1 cellular context compared by ENCODE assay signal in genomic region chr14:93800038-93800937, GRCh38.
TF ChIP-seq lines count a peak whose summit lies in the region.

No MANE protein-coding gene starts in this region.

TF ChIP-seq in HepG2, 621 proteins besides CTCF, POLR2A, EP300 and RAD21 (continued from another document):
- TF ChIP-seq ZMAT5 (CRISPR knock-in tag; IDR thresholded peaks at IDR 0.05; ENCODE audit: borderline replicate concordance, low read depth) (no peak), MEIS1 (CRISPR knock-in tag; IDR thresholded peaks at IDR 0.05; ENCODE audit: borderline replicate concordance) (peak; percentile 64; the same call in 1 of the 2 replicates), ZNF75D (CRISPR knock-in tag; IDR thresholded peaks at IDR 0.05; ENCODE audit: borderline replicate concordance) (no peak), RCOR2 (CRISPR knock-in tag; IDR thresholded peaks at IDR 0.05) (0 out of 2 replicates have a peak, but pooled peaks have one; percentile 10), ZNF644 (CRISPR knock-in tag; IDR thresholded peaks at IDR 0.05; ENCODE audit: low read depth) (peak; percentile 22; the same call in 1 of the 2 replicates), ZNF12 (CRISPR knock-in tag; IDR thresholded peaks at IDR 0.05) (no peak), FOXA1 (IDR thresholded peaks at IDR 0.05) (no peak), FOXA1 (CRISPR knock-in tag; IDR thresholded peaks at IDR 0.05) (peak; percentile 13; the same call in 1 of the 2 replicates), MED1 (CRISPR knock-in tag; IDR thresholded peaks at IDR 0.05) (0 out of 2 replicates have a peak, but pooled peaks have one; percentile 5), PRDM15 (CRISPR knock-in tag; IDR thresholded peaks at IDR 0.05) (no peak), PITX1 (CRISPR knock-in tag; IDR thresholded peaks at IDR 0.05) (peak; percentile 33; the same call in 1 of the 2 replicates), POLR2G (IDR thresholded peaks at IDR 0.05; ENCODE audit: low read depth, low read length) (peak; percentile 53; the same call in 1 of the 2 replicates), SP5 (CRISPR knock-in tag; IDR thresholded peaks at IDR 0.05; ENCODE audit: borderline replicate concordance, low read depth) (0 out of 2 replicates have a peak, but pooled peaks have one; percentile 5), MYPOP (CRISPR knock-in tag; IDR thresholded peaks at IDR 0.05) (0 out of 2 replicates have a peak, but pooled peaks have one; percentile 19), SAP130 (CRISPR knock-in tag; IDR thresholded peaks at IDR 0.05; ENCODE audit: low read depth) (peak; percentile 22; the same call in 1 of the 2 replicates), ZNF292 (CRISPR knock-in tag; IDR thresholded peaks at IDR 0.05; ENCODE audit: borderline replicate concordance, low read depth) (peak; percentile 57), KMT2B (CRISPR knock-in tag; IDR thresholded peaks at IDR 0.05) (no peak; the same call in 1 of the 2 replicates), ZNF556 (CRISPR knock-in tag; IDR thresholded peaks at IDR 0.05; ENCODE audit: borderline replicate concordance) (peak; percentile 47; the same call in 1 of the 2 replicates), THAP11 (CRISPR knock-in tag; IDR thresholded peaks at IDR 0.05) (peak; percentile 56; the same call in 1 of the 2 replicates), ASH2L (IDR thresholded peaks at IDR 0.05; ENCODE audit: insufficient read length, low read depth, low read length) (peak; percentile 64), ZNF614 (CRISPR knock-in tag; IDR thresholded peaks at IDR 0.05; ENCODE audit: borderline replicate concordance) (0 out of 2 replicates have a peak, but pooled peaks have one; percentile 34), ZBTB20 (CRISPR knock-in tag; IDR thresholded peaks at IDR 0.05; ENCODE audit: borderline replicate concordance, low read depth) (0 out of 2 replicates have a peak, but pooled peaks have one; percentile 36), ZNF333 (CRISPR knock-in tag; IDR thresholded peaks at IDR 0.05; ENCODE audit: borderline replicate concordance) (no peak), HMG20A (CRISPR knock-in tag; IDR thresholded peaks at IDR 0.05; ENCODE audit: borderline replicate concordance) (peak; percentile 9; the same call in 1 of the 2 replicates), ZSCAN9 (CRISPR knock-in tag; IDR thresholded peaks at IDR 0.05; ENCODE audit: borderline replicate concordance) (peak; percentile 24; the same call in 1 of the 2 replicates), ZNF331 (CRISPR knock-in tag; IDR thresholded peaks at IDR 0.05) (0 out of 2 replicates have a peak, but pooled peaks have one; percentile 17), SPEN (CRISPR knock-in tag; IDR thresholded peaks at IDR 0.05; ENCODE audit: low read depth) (peak; percentile 28; the same call in 1 of the 2 replicates), PPARG (CRISPR knock-in tag; conservative IDR thresholded peaks at IDR 0.05) (0 out of 2 replicates have a peak, but pooled peaks have one; percentile 29), ATF1 (CRISPR knock-in tag; IDR thresholded peaks at IDR 0.05) (0 out of 2 replicates have a peak, but pooled peaks have one; percentile 11), HNF4A (CRISPR knock-in tag; IDR thresholded peaks at IDR 0.05) (peak; percentile 71), TFDP2 (CRISPR knock-in tag; IDR thresholded peaks at IDR 0.05) (0 out of 2 replicates have a peak, but pooled peaks have one; percentile 25), POLR2AphosphoS5 (IDR thresholded peaks at IDR 0.05; ENCODE audit: low read depth, low read length) (0 out of 2 replicates have a peak, but pooled peaks have one; percentile 29), ZMYM3 (CRISPR knock-in tag; IDR thresholded peaks at IDR 0.05) (peak; percentile 28; the same call in 1 of the 2 replicates), FOXA3 (CRISPR knock-in tag; IDR thresholded peaks at IDR 0.05) (peak; percentile 28; the same call in 1 of the 2 replicates), TAF1 (CRISPR knock-in tag; IDR thresholded peaks at IDR 0.05) (peak; percentile 22; the same call in 1 of the 2 replicates)
- TF ChIP-seq, protein P1, sequence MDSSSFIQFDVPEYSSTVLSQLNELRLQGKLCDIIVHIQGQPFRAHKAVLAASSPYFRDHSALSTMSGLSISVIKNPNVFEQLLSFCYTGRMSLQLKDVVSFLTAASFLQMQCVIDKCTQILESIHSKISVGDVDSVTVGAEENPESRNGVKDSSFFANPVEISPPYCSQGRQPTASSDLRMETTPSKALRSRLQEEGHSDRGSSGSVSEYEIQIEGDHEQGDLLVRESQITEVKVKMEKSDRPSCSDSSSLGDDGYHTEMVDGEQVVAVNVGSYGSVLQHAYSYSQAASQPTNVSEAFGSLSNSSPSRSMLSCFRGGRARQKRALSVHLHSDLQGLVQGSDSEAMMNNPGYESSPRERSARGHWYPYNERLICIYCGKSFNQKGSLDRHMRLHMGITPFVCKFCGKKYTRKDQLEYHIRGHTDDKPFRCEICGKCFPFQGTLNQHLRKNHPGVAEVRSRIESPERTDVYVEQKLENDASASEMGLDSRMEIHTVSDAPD (CRISPR knock-in tag; IDR thresholded peaks at IDR 0.05): peak; percentile 73; the same call in 1 of the 2 replicates
- TF ChIP-seq, protein P2, sequence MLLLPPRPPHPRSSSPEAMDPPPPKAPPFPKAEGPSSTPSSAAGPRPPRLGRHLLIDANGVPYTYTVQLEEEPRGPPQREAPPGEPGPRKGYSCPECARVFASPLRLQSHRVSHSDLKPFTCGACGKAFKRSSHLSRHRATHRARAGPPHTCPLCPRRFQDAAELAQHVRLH (CRISPR knock-in tag; IDR thresholded peaks at IDR 0.05; ENCODE audit: borderline replicate concordance, low read depth): no peak
- TF ChIP-seq, protein P3, sequence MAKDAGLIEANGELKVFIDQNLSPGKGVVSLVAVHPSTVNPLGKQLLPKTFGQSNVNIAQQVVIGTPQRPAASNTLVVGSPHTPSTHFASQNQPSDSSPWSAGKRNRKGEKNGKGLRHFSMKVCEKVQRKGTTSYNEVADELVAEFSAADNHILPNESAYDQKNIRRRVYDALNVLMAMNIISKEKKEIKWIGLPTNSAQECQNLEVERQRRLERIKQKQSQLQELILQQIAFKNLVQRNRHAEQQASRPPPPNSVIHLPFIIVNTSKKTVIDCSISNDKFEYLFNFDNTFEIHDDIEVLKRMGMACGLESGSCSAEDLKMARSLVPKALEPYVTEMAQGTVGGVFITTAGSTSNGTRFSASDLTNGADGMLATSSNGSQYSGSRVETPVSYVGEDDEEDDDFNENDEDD (CRISPR knock-in tag; IDR thresholded peaks at IDR 0.05; ENCODE audit: borderline replicate concordance): peak; percentile 40; the same call in 1 of the 2 replicates
- TF ChIP-seq, protein P4, sequence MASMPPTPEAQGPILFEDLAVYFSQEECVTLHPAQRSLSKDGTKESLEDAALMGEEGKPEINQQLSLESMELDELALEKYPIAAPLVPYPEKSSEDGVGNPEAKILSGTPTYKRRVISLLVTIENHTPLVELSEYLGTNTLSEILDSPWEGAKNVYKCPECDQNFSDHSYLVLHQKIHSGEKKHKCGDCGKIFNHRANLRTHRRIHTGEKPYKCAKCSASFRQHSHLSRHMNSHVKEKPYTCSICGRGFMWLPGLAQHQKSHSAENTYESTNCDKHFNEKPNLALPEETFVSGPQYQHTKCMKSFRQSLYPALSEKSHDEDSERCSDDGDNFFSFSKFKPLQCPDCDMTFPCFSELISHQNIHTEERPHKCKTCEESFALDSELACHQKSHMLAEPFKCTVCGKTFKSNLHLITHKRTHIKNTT (CRISPR knock-in tag; IDR thresholded peaks at IDR 0.05): no peak
TF ChIP-seq in HepG2: peak in this region for 63.
